Comparison of ENCODE assay signal across 1 cellular context in the genomic region with DNA sequence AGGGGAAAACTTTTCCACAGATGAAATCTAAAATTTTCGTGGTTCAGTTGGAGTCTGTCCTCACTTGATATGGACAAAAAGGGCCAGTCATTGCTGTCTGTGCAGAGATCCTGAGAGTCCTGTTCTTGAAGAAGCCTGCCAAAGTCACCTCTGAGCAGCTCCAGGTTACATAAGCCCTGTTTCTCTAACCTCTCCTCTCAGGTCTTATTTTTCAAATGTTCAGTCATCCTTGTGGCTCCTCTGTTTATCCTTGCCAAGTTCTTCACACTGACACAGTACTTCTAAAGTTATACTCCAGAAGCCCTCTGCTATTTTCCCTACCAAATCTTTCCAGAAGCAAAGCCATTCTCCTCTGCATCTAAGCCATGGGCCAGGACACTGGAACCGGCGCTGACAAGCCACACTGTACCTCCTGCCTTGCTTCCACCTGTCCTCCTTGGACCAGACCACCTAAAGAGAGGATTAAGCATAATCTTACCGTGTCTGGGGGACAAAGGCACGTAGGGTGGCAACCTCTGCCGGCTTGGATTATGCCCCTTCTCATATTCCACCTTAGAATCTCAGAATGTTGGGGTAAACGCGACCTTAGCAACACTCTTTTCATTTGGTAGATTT.
TF ChIP-seq lines count a peak whose summit lies in the region.

No MANE protein-coding gene starts in this region.

TF ChIP-seq in IMR-90, 13 proteins besides CTCF, POLR2A, EP300 and RAD21 (continued from another document):
- TF ChIP-seq, protein P1, sequence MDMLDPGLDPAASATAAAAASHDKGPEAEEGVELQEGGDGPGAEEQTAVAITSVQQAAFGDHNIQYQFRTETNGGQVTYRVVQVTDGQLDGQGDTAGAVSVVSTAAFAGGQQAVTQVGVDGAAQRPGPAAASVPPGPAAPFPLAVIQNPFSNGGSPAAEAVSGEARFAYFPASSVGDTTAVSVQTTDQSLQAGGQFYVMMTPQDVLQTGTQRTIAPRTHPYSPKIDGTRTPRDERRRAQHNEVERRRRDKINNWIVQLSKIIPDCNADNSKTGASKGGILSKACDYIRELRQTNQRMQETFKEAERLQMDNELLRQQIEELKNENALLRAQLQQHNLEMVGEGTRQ (IDR thresholded peaks at IDR 0.05; ENCODE audit: low read depth, low read length) = no peak
- TF ChIP-seq RCOR1 (IDR thresholded peaks at IDR 0.05; ENCODE audit: insufficient replicate concordance, low read length) (no peak), RFX5 (IDR thresholded peaks at IDR 0.05; ENCODE audit: low read depth, low read length) (no peak), MXI1 (IDR thresholded peaks at IDR 0.05; ENCODE audit: borderline replicate concordance, low read depth, low read length) (no peak), NFE2L2 (IDR thresholded peaks at IDR 0.05; ENCODE audit: low read depth, low read length) (no peak), CHD1 (IDR thresholded peaks at IDR 0.05; ENCODE audit: low read depth, low read length) (no peak), CEBPB (IDR thresholded peaks at IDR 0.05; ENCODE audit: low read depth, low read length) (no peak), BHLHE40 (IDR thresholded peaks at IDR 0.05; ENCODE audit: low read depth, low read length) (no peak), MAFK (IDR thresholded peaks at IDR 0.05; ENCODE audit: low read depth, low read length) (no peak)
- TF ChIP-seq, protein P2, sequence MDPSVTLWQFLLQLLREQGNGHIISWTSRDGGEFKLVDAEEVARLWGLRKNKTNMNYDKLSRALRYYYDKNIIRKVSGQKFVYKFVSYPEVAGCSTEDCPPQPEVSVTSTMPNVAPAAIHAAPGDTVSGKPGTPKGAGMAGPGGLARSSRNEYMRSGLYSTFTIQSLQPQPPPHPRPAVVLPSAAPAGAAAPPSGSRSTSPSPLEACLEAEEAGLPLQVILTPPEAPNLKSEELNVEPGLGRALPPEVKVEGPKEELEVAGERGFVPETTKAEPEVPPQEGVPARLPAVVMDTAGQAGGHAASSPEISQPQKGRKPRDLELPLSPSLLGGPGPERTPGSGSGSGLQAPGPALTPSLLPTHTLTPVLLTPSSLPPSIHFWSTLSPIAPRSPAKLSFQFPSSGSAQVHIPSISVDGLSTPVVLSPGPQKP (IDR thresholded peaks at IDR 0.05; ENCODE audit: borderline replicate concordance, low read depth, low read length) = no peak
